In the genomic region with DNA sequence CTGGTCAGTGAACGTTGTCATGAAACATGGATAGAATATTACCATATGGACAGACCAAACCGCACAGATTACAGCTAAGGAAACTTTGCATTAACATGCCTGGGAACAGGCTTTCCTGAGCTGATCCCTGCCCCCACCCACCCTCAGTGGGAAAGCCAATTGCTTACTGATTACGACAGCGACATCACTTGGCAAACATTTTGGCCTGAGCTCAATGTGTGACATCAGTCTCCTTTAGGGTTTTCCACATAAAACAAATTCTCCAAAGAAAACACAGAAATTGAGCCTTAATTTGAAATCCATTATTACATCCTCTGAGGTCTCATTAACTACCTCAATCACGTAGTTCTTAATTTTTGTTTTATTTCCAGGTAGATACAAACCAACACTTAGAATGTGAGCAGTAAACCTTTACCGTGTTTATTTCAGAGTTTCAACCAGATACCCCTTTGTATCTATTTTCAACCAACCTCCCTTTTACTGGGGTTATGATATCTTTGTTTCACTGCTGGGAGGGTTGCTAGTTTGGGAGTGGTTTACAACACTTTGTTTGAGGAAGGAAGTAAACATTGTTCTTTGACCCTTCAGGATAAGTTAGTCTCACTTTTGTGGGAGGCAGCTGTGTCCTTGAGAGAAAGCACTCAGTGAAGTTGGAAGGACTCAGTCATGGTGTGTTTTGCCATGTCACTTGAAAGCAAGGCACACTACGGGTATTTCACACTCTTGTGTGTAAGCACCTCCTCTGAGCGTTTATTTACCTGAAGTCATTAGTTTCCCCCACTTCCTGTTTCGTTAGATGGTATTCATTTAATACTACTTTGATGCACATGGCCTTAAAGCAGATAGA, we compare ENCODE assay signal across 1 cellular context.
TF ChIP-seq lines count a peak whose summit lies in the region.

No MANE protein-coding gene starts in this region.

TF ChIP-seq in HepG2, 621 proteins besides CTCF, POLR2A, EP300 and RAD21 (continued from another document and continues in another):
- TF ChIP-seq, protein P1, sequence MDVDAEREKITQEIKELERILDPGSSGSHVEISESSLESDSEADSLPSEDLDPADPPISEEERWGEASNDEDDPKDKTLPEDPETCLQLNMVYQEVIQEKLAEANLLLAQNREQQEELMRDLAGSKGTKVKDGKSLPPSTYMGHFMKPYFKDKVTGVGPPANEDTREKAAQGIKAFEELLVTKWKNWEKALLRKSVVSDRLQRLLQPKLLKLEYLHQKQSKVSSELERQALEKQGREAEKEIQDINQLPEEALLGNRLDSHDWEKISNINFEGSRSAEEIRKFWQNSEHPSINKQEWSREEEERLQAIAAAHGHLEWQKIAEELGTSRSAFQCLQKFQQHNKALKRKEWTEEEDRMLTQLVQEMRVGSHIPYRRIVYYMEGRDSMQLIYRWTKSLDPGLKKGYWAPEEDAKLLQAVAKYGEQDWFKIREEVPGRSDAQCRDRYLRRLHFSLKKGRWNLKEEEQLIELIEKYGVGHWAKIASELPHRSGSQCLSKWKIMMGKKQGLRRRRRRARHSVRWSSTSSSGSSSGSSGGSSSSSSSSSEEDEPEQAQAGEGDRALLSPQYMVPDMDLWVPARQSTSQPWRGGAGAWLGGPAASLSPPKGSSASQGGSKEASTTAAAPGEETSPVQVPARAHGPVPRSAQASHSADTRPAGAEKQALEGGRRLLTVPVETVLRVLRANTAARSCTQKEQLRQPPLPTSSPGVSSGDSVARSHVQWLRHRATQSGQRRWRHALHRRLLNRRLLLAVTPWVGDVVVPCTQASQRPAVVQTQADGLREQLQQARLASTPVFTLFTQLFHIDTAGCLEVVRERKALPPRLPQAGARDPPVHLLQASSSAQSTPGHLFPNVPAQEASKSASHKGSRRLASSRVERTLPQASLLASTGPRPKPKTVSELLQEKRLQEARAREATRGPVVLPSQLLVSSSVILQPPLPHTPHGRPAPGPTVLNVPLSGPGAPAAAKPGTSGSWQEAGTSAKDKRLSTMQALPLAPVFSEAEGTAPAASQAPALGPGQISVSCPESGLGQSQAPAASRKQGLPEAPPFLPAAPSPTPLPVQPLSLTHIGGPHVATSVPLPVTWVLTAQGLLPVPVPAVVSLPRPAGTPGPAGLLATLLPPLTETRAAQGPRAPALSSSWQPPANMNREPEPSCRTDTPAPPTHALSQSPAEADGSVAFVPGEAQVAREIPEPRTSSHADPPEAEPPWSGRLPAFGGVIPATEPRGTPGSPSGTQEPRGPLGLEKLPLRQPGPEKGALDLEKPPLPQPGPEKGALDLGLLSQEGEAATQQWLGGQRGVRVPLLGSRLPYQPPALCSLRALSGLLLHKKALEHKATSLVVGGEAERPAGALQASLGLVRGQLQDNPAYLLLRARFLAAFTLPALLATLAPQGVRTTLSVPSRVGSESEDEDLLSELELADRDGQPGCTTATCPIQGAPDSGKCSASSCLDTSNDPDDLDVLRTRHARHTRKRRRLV (CRISPR knock-in tag; IDR thresholded peaks at IDR 0.05), result no peak
- TF ChIP-seq, protein P2, sequence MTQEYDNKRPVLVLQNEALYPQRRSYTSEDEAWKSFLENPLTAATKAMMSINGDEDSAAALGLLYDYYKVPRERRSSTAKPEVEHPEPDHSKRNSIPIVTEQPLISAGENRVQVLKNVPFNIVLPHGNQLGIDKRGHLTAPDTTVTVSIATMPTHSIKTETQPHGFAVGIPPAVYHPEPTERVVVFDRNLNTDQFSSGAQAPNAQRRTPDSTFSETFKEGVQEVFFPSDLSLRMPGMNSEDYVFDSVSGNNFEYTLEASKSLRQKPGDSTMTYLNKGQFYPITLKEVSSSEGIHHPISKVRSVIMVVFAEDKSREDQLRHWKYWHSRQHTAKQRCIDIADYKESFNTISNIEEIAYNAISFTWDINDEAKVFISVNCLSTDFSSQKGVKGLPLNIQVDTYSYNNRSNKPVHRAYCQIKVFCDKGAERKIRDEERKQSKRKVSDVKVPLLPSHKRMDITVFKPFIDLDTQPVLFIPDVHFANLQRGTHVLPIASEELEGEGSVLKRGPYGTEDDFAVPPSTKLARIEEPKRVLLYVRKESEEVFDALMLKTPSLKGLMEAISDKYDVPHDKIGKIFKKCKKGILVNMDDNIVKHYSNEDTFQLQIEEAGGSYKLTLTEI (CRISPR knock-in tag; conservative IDR thresholded peaks at IDR 0.05), result no peak
- TF ChIP-seq ATF7-NPFF (CRISPR knock-in tag; IDR thresholded peaks at IDR 0.05; ENCODE audit: low read depth) (no peak), HOXA3 (CRISPR knock-in tag; IDR thresholded peaks at IDR 0.05) (peak; percentile 46; the same call in 1 of the 2 replicates), YEATS4 (CRISPR knock-in tag; IDR thresholded peaks at IDR 0.05; ENCODE audit: borderline replicate concordance) (peak; percentile 80), HIVEP1 (CRISPR knock-in tag; IDR thresholded peaks at IDR 0.05) (no peak), ZNF792 (CRISPR knock-in tag; IDR thresholded peaks at IDR 0.05) (no peak; the same call in 1 of the 2 replicates), U2AF2 (IDR thresholded peaks at IDR 0.05; ENCODE audit: low read depth, low read length) (no peak), ZNF567 (CRISPR knock-in tag; IDR thresholded peaks at IDR 0.05; ENCODE audit: borderline replicate concordance) (0 out of 2 replicates have a peak, but pooled peaks have one; percentile 27), SMYD3 (CRISPR knock-in tag; IDR thresholded peaks at IDR 0.05) (peak; percentile 76; the same call in 1 of the 2 replicates), ZNF530 (CRISPR knock-in tag; IDR thresholded peaks at IDR 0.05; ENCODE audit: low read depth) (no peak), ZNF24 (IDR thresholded peaks at IDR 0.05) (peak; percentile 68), NAIF1 (CRISPR knock-in tag; IDR thresholded peaks at IDR 0.05; ENCODE audit: borderline replicate concordance) (peak; percentile 57), NCOA2 (CRISPR knock-in tag; IDR thresholded peaks at IDR 0.05) (peak; percentile 95), MAFF (IDR thresholded peaks at IDR 0.05; ENCODE audit: low read depth, low read length) (peak; percentile 70), HNRNPLL (IDR thresholded peaks at IDR 0.05; ENCODE audit: low read depth, low read length, poor library complexity, severe bottlenecking) (no peak), HNRNPH1 (optimal IDR thresholded peaks at IDR 0.05; ENCODE audit: low read depth, low read length) (no peak), POLR2G (IDR thresholded peaks at IDR 0.05; ENCODE audit: low read depth, low read length) (peak; percentile 62), ESRRA (CRISPR knock-in tag; IDR thresholded peaks at IDR 0.05; ENCODE audit: low read depth) (peak; percentile 75), ZNF230 (CRISPR knock-in tag; IDR thresholded peaks at IDR 0.05) (no peak), ZNF430 (CRISPR knock-in tag; IDR thresholded peaks at IDR 0.05) (peak; percentile 57; the same call in 1 of the 2 replicates), SIN3B (IDR thresholded peaks at IDR 0.05; ENCODE audit: low read length) (0 out of 2 replicates have a peak, but pooled peaks have one; percentile 11), ZNF382 (CRISPR knock-in tag; IDR thresholded peaks at IDR 0.05; ENCODE audit: borderline replicate concordance) (no peak), THAP11 (CRISPR knock-in tag; IDR thresholded peaks at IDR 0.05) (peak; percentile 60; the same call in 1 of the 2 replicates), REL (CRISPR knock-in tag; conservative IDR thresholded peaks at IDR 0.05) (no peak), RXRB (CRISPR knock-in tag; IDR thresholded peaks at IDR 0.05; ENCODE audit: borderline replicate concordance) (peak; percentile 80), RFX1 (IDR thresholded peaks at IDR 0.05) (no peak), ZNF282 (IDR thresholded peaks at IDR 0.05; ENCODE audit: partially characterized antibody) (no peak), SP5 (CRISPR knock-in tag; IDR thresholded peaks at IDR 0.05; ENCODE audit: borderline replicate concordance, low read depth) (peak; percentile 82), MAZ (IDR thresholded peaks at IDR 0.05; ENCODE audit: borderline replicate concordance, low read depth, low read length) (no peak), MAZ (CRISPR knock-in tag; IDR thresholded peaks at IDR 0.05; ENCODE audit: low read depth) (no peak), RCOR2 (CRISPR knock-in tag; IDR thresholded peaks at IDR 0.05) (peak; percentile 89), ZNF569 (CRISPR knock-in tag; IDR thresholded peaks at IDR 0.05; ENCODE audit: borderline replicate concordance) (no peak), ZNF577 (CRISPR knock-in tag; IDR thresholded peaks at IDR 0.05; ENCODE audit: borderline replicate concordance, low read depth) (no peak), ZNF614 (CRISPR knock-in tag; IDR thresholded peaks at IDR 0.05; ENCODE audit: borderline replicate concordance) (peak; percentile 63), REXO4 (CRISPR knock-in tag; IDR thresholded peaks at IDR 0.05; ENCODE audit: borderline replicate concordance) (no peak), SMARCC2 (IDR thresholded peaks at IDR 0.05) (0 out of 2 replicates have a peak, but pooled peaks have one; percentile 12), ETV5 (CRISPR knock-in tag; IDR thresholded peaks at IDR 0.05; ENCODE audit: borderline replicate concordance) (peak; percentile 98)
- TF ChIP-seq, protein P3, sequence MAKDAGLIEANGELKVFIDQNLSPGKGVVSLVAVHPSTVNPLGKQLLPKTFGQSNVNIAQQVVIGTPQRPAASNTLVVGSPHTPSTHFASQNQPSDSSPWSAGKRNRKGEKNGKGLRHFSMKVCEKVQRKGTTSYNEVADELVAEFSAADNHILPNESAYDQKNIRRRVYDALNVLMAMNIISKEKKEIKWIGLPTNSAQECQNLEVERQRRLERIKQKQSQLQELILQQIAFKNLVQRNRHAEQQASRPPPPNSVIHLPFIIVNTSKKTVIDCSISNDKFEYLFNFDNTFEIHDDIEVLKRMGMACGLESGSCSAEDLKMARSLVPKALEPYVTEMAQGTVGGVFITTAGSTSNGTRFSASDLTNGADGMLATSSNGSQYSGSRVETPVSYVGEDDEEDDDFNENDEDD (CRISPR knock-in tag; IDR thresholded peaks at IDR 0.05; ENCODE audit: borderline replicate concordance), result peak; percentile 30; the same call in 1 of the 2 replicates
- TF ChIP-seq, protein P4, sequence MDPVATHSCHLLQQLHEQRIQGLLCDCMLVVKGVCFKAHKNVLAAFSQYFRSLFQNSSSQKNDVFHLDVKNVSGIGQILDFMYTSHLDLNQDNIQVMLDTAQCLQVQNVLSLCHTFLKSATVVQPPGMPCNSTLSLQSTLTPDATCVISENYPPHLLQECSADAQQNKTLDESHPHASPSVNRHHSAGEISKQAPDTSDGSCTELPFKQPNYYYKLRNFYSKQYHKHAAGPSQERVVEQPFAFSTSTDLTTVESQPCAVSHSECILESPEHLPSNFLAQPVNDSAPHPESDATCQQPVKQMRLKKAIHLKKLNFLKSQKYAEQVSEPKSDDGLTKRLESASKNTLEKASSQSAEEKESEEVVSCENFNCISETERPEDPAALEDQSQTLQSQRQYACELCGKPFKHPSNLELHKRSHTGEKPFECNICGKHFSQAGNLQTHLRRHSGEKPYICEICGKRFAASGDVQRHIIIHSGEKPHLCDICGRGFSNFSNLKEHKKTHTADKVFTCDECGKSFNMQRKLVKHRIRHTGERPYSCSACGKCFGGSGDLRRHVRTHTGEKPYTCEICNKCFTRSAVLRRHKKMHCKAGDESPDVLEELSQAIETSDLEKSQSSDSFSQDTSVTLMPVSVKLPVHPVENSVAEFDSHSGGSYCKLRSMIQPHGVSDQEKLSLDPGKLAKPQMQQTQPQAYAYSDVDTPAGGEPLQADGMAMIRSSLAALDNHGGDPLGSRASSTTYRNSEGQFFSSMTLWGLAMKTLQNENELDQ (CRISPR knock-in tag; IDR thresholded peaks at IDR 0.05; ENCODE audit: borderline replicate concordance), result no peak
- TF ChIP-seq, protein P5, sequence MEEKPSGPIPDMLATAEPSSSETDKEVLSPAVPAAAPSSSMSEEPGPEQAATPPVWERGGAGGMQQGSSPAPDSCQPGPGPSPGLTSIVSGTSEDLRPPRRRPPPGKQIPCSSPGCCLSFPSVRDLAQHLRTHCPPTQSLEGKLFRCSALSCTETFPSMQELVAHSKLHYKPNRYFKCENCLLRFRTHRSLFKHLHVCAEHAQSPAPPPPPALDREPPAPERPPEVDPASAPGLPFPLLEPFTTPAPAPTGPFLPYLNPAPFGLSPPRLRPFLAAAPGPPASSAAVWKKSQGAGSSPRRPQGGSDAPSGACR (CRISPR knock-in tag; IDR thresholded peaks at IDR 0.05), result peak; percentile 68; the same call in 1 of the 2 replicates
- TF ChIP-seq, protein P6, sequence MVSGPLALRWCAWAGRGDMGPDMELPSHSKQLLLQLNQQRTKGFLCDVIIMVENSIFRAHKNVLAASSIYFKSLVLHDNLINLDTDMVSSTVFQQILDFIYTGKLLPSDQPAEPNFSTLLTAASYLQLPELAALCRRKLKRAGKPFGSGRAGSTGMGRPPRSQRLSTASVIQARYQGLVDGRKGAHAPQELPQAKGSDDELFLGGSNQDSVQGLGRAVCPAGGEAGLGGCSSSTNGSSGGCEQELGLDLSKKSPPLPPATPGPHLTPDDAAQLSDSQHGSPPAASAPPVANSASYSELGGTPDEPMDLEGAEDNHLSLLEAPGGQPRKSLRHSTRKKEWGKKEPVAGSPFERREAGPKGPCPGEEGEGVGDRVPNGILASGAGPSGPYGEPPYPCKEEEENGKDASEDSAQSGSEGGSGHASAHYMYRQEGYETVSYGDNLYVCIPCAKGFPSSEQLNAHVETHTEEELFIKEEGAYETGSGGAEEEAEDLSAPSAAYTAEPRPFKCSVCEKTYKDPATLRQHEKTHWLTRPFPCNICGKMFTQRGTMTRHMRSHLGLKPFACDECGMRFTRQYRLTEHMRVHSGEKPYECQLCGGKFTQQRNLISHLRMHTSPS (CRISPR knock-in tag; IDR thresholded peaks at IDR 0.05; ENCODE audit: low read depth), result no peak
- TF ChIP-seq, protein P7, sequence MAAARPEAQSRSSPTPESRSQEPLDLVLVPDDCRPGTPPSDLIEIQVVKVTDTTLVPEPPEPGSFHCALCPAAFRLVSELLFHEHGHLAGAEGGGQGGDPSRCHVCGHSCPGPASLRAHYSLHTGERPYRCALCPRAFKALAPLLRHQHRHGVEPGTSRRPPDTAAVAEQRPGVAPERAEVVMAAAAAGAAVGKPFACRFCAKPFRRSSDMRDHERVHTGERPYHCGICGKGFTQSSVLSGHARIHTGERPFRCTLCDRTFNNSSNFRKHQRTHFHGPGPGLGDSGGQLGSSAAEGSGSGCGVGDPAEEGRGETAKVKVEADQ (CRISPR knock-in tag; IDR thresholded peaks at IDR 0.05; ENCODE audit: borderline replicate concordance), result no peak; the same call in 1 of the 2 replicates
- TF ChIP-seq, protein P8, sequence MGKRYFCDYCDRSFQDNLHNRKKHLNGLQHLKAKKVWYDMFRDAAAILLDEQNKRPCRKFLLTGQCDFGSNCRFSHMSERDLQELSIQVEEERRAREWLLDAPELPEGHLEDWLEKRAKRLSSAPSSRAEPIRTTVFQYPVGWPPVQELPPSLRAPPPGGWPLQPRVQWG (CRISPR knock-in tag; IDR thresholded peaks at IDR 0.05; ENCODE audit: borderline replicate concordance, low read depth), result no peak
- TF ChIP-seq, protein P9, sequence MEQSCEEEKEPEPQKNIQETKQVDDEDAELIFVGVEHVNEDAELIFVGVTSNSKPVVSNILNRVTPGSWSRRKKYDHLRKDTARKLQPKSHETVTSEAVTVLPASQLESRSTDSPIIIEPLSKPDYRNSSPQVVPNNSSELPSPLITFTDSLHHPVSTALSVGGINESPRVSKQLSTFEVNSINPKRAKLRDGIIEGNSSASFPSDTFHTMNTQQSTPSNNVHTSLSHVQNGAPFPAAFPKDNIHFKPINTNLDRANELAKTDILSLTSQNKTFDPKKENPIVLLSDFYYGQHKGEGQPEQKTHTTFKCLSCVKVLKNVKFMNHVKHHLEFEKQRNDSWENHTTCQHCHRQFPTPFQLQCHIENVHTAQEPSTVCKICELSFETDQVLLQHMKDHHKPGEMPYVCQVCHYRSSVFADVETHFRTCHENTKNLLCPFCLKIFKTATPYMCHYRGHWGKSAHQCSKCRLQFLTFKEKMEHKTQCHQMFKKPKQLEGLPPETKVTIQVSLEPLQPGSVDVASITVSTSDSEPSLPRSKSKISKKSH (CRISPR knock-in tag; IDR thresholded peaks at IDR 0.05; ENCODE audit: borderline replicate concordance), result no peak
